Comparison of ENCODE assay signal across 9 cellular contexts in the genomic region with DNA sequence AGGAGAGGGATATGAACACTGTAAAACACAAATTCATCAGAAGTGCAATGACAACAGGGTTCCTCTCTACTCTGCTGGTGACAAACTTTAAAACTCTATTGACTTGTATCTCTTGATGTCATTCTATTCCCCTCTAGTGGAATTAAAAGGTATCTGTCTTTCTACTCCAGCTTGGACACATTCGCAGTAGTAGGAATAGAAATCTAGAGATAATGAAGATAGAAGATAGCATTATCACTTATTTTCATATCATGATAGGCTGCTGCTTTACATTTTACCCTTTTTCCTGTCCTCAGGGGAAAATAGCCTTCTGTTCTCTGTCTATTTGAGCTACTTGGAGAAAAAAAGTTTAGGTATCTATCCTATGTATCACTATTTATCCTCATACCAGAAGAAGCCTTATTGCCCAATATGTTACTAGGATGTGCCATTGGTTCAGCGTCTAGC.
DNase-seq lines count a peak whose midpoint lies in the region; TF ChIP-seq lines count a peak whose summit lies in the region.
"Had no signal": no experiment of that assay in that cellular context is flagged by ENCODE, and none has a peak within 500 bp of the region (broad histone marks: within the 10 kb centered on the region; RNA-seq: fewer than 3 reads in every experiment).

No MANE protein-coding gene starts in this region.

- intact Hi-C loops in MCF 10A (cut with micrococcal nuclease) (loop anchor here (1.0 kb wide), 4 partner anchors 49 to 425 kb away; no protein-coding TSS in a partner anchor), stomach (cut with DNase I; ENCODE audit: low total_unique reads) (no loop called here)

- TF ChIP-seq CTCF in MCF 10A (IDR thresholded peaks at IDR 0.05; ENCODE audit: unreplicated experiment), result peak; percentile 51
- peak in 3 of 7 experiments; percentile 8 to 36 (median 23) for TF ChIP-seq CTCF in stomach (IDR thresholded peaks at IDR 0.05)

- H3K27me3 ChIP-seq in stomach, result no peaks in the 10 kb centered on the region

- H3K4me3 Mint-ChIP-seq in MCF 10A (ENCODE audit: unreplicated experiment), result no peak overlapping the region
- H3K4me3 Mint-ChIP-seq: B cell had no signal

- H3K27me3 Mint-ChIP-seq in MCF 10A (ENCODE audit: insufficient read depth, unreplicated experiment), result no peaks in the 10 kb centered on the region
- H3K27me3 Mint-ChIP-seq: B cell had no signal

- no peak overlapping the region for H3K27ac ChIP-seq in stomach

- H3K9me3 Mint-ChIP-seq in MCF 10A (ENCODE audit: unreplicated experiment), result no peaks in the 10 kb centered on the region

- WGBS in stomach, 5 donors, result 49 to 72% (median 62%) methylated on average over 2 of the region's 2 CpGs

- H3K9me3 ChIP-seq in stomach, result no peaks in the 10 kb centered on the region

- no peak overlapping the region for H3K4me3 ChIP-seq in stomach

- CTCF ChIA-PET in MCF 10A (lab: Yijun Ruan, JAX), result interaction anchor here (0.5 to 1.5 kb wide), 9 partner anchors 11 to 1398 kb away, joined by 3 to 6 read pairs (median 5); no protein-coding TSS in a partner anchor

- DNase-seq in NCI-H1092 treated with DMSO at 0.1 percent for 48 hours (lab: John Stamatoyannopoulos, UW), result peak; percentile 23
- DNase-seq in NCI-H1092 (lab: John Stamatoyannopoulos, UW), result no peak
- DNase-seq in NCI-H1436 treated with DMSO at 0.1 percent for 48 hours (lab: John Stamatoyannopoulos, UW), result peak; percentile 18
- peak; percentile 33 for DNase-seq in MCF 10A (ENCODE audit: unreplicated experiment)
- peak; percentile 47 for DNase-seq in medulla oblongata (ENCODE audit: extremely low spot score)
- no peak for DNase-seq in stimulated activated CD4-positive, alpha-beta T cell treated with anti-CD3 and anti-CD28 coated beads, Interleukin-4, amount 100 ng/mL, for 4 hours
- no peak for DNase-seq in stomach
- no peak for DNase-seq in activated CD4-positive, alpha-beta T cell treated with anti-CD3 and anti-CD28 coated beads, Interleukin-2, amount 50 U/mL, for 4 hours

- H3K36me3 ChIP-seq in stomach, result no peaks in the 10 kb centered on the region

- TF ChIP-seq POLR2A in stomach (IDR thresholded peaks at IDR 0.05), result no peak

- POLR2A ChIA-PET in MCF 10A (lab: Yijun Ruan, JAX), result interaction anchor here (0.7 to 1.1 kb wide), 2 partner anchors 18 to 435 kb away, joined by 3 read pairs; no protein-coding TSS in a partner anchor

- peaks cover 0 to 38% (median 0%) of the 10 kb centered on the region in 4 donors for H3K4me1 ChIP-seq in stomach

- no peaks in the 10 kb centered on the region for H3K4me1 Mint-ChIP-seq in MCF 10A (ENCODE audit: insufficient read depth, unreplicated experiment)
- H3K4me1 Mint-ChIP-seq: B cell had no signal

- H3K27ac Mint-ChIP-seq in MCF 10A (ENCODE audit: low read depth, unreplicated experiment), result no peak overlapping the region
- H3K27ac Mint-ChIP-seq: B cell had no signal

- no peaks in the 10 kb centered on the region for H3K36me3 Mint-ChIP-seq in MCF 10A (ENCODE audit: insufficient read depth, unreplicated experiment)

- no TSS peak for BruUV-seq in MCF 10A (replicated peaks; lab: Mats Ljungman, UMichigan)

- no peak for TF ChIP-seq EP300 in stomach (IDR thresholded peaks at IDR 0.05)

Comparison
In these comparisons a context has a peak if more than half of its experiments do, and no peak if none do; other contexts are left out.
1. DNase-seq: peak in NCI-H1092 treated with DMSO at 0.1 percent for 48 hours (single experiment), NCI-H1436 treated with DMSO at 0.1 percent for 48 hours (single experiment), MCF 10A (single experiment) and medulla oblongata (single experiment); none in NCI-H1092 (single experiment), stimulated activated CD4-positive, alpha-beta T cell treated with anti-CD3 and anti-CD28 coated beads, Interleukin-4, amount 100 ng/mL, for 4 hours (0 of 2), stomach (single experiment) and activated CD4-positive, alpha-beta T cell treated with anti-CD3 and anti-CD28 coated beads, Interleukin-2, amount 50 U/mL, for 4 hours (0 of 2).